Comparison of ENCODE assay signal across 23 cellular contexts in genomic region chr16:15737140-15737644, GRCh38.
"Had no signal": no experiment of that assay in that cellular context is flagged by ENCODE, and none has a peak within 500 bp of the region (broad histone marks: within the 10 kb centered on the region; RNA-seq: fewer than 3 reads in every experiment).

No MANE protein-coding gene starts in this region.

- H3K79me2 ChIP-seq: parathyroid adenoma had no signal

- DNase-seq: colonic mucosa; effector CD8-positive, alpha-beta T cell; endodermal cell; esophagus squamous epithelium; foreskin melanocyte; hypothalamus; natural killer cell; stimulated activated CD4-positive, alpha-beta T cell treated with anti-CD3 and anti-CD28 coated beads, Interleukin-2, amount 100 ng/mL, for 24 hours; stimulated activated CD4-positive, alpha-beta T cell treated with anti-CD3 and anti-CD28 coated beads, Interleukin-4, amount 100 ng/mL, for 24 hours; stimulated activated naive CD4-positive, alpha-beta T cell treated with Interleukin-2 at 50 U/mL for 16 hours; upper lobe of left lung had no signal

- H3K27ac ChIP-seq: colonic mucosa, esophagus squamous epithelium, neutrophil, parathyroid adenoma, prostate gland, right atrium auricular region, thoracic aorta, tibial nerve, upper lobe of left lung had no signal

- H3K36me3 Mint-ChIP-seq: natural killer cell had no signal

- H3K27ac Mint-ChIP-seq: dendritic cell treated with granulocyte-macrophage colony-stimulating factor and Interleukin-4, amounts not matched to agents 40 ng/mL and 50 ng/mL, for 4 days; endodermal cell; memory B cell; natural killer cell; stimulated activated effector memory CD8-positive, alpha-beta T cell treated with anti-CD3 and anti-CD28 coated beads, Interleukin-12 subunit alpha, Interleukin-12 subunit beta, amount 100 ng/mL, for 72 hours had no signal

- H3K9me3 ChIP-seq: colonic mucosa, neutrophil, prostate gland, thoracic aorta, upper lobe of left lung had no signal

- H3K4me1 Mint-ChIP-seq: endodermal cell, natural killer cell, neural crest cell had no signal

- H3K9me3 Mint-ChIP-seq: dendritic cell treated with granulocyte-macrophage colony-stimulating factor and Interleukin-4, amounts not matched to agents 40 ng/mL and 50 ng/mL, for 4 days; endodermal cell; neural crest cell had no signal

- H3K4me3 Mint-ChIP-seq: dendritic cell treated with granulocyte-macrophage colony-stimulating factor and Interleukin-4, amounts not matched to agents 40 ng/mL and 50 ng/mL, for 4 days; endodermal cell; memory B cell; natural killer cell; neural crest cell; stimulated activated effector memory CD8-positive, alpha-beta T cell treated with anti-CD3 and anti-CD28 coated beads, Interleukin-12 subunit alpha, Interleukin-12 subunit beta, amount 100 ng/mL, for 72 hours had no signal

- H3K9ac ChIP-seq: parathyroid adenoma had no signal

- H2AFZ ChIP-seq: parathyroid adenoma had no signal

- H3K4me1 ChIP-seq: colonic mucosa, esophagus squamous epithelium, parathyroid adenoma, prostate gland, right atrium auricular region, tibial nerve, upper lobe of left lung had no signal

- H3K4me3 ChIP-seq: colonic mucosa, esophagus squamous epithelium, lung, prostate gland, right atrium auricular region, thoracic aorta, tibial nerve, upper lobe of left lung had no signal

- H3K27me3 Mint-ChIP-seq: dendritic cell treated with granulocyte-macrophage colony-stimulating factor and Interleukin-4, amounts not matched to agents 40 ng/mL and 50 ng/mL, for 4 days; memory B cell had no signal

- H3K27me3 ChIP-seq: colonic mucosa, esophagus squamous epithelium, neutrophil, right atrium auricular region, tibial nerve, upper lobe of left lung had no signal

- ATAC-seq: natural killer cell; sciatic nerve; stimulated activated effector memory CD8-positive, alpha-beta T cell treated with anti-CD3 and anti-CD28 coated beads, Interleukin-12 subunit alpha, Interleukin-12 subunit beta, amount 100 ng/mL, for 72 hours had no signal

- H3K36me3 ChIP-seq: colonic mucosa had no signal
